ENCODE assay signal across 15 cellular contexts in the genomic region with DNA sequence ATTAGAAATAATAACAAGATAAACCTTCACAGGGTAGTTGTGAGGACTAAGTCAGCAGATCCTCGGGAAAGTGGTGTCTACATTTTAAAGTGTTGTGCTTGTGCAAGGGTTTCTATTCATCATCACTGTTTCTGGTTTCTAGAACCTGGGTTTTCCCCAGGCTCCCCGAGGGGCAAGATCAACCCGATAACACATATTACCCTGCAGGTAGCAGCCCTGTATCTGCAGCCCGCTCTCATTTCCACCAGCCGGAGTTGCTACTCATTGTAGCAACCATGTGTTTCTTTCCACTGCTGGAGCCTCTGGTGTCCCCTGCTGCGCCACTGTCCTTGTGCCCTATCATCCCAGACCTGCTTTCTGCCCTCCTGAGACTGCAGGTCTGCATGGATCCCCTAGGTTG.
DNase-seq lines count a peak whose midpoint lies in the region; ATAC-seq and TF ChIP-seq lines count a peak whose summit lies in the region.
"Had no signal": no experiment of that assay in that cellular context is flagged by ENCODE, and none has a peak within 500 bp of the region (broad histone marks: within the 10 kb centered on the region; RNA-seq: fewer than 3 reads in every experiment).

No MANE protein-coding gene starts in this region.

- H3K4me1 ChIP-seq in neural progenitor cell = no peaks in the 10 kb centered on the region
- H3K4me1 ChIP-seq in effector memory CD4-positive, alpha-beta T cell (ENCODE audit: control insufficient read depth, insufficient read depth, low read length, poor library complexity, severe bottlenecking) = no peaks in the 10 kb centered on the region

- H3K4me3 ChIP-seq in HL-60 (replicated peaks; ENCODE audit: insufficient read depth, low read length) = no peak overlapping the region
- H3K4me3 ChIP-seq in neural progenitor cell = no peak overlapping the region
- no peak overlapping the region for H3K4me3 ChIP-seq in effector memory CD4-positive, alpha-beta T cell (ENCODE audit: insufficient read depth, low read depth, low read length, poor library complexity, severe bottlenecking)
- H3K4me3 ChIP-seq: A549, GM23248 had no signal

- H3K9me3 ChIP-seq in T-helper 17 cell (ENCODE audit: control insufficient read depth, low read length, poor library complexity, severe bottlenecking) = no peaks in the 10 kb centered on the region
- no peaks in the 10 kb centered on the region for H3K9me3 ChIP-seq in neural progenitor cell (ENCODE audit: low read depth)
- no peaks in the 10 kb centered on the region for H3K9me3 ChIP-seq in effector memory CD4-positive, alpha-beta T cell (ENCODE audit: control insufficient read depth, low read length)
- H3K9me3 ChIP-seq: A549 had no signal

- H3K27me3 ChIP-seq in HL-60 (ENCODE audit: insufficient read depth, poor library complexity, severe bottlenecking) (no peaks in the 10 kb centered on the region), neural progenitor cell (no peaks in the 10 kb centered on the region)
- no peaks in the 10 kb centered on the region for H3K27me3 ChIP-seq in effector memory CD4-positive, alpha-beta T cell (replicated peaks; ENCODE audit: control insufficient read depth, insufficient read depth, low read length, poor library complexity, severe bottlenecking)

- no peaks in the 10 kb centered on the region for H3K36me3 ChIP-seq in neural progenitor cell
- H3K36me3 ChIP-seq in effector memory CD4-positive, alpha-beta T cell (ENCODE audit: control insufficient read depth, insufficient read depth, low read length) = peaks cover 31% of the 10 kb centered on the region

- H3K27ac Mint-ChIP-seq in T-helper 17 cell (peak overlapping the region; percentile 6), neural progenitor cell (peak overlapping the region; percentile 54)

- peak overlapping the region; percentile 37 for H3K27ac ChIP-seq in HL-60 (replicated peaks)
- H3K27ac ChIP-seq in neural progenitor cell = no peak overlapping the region
- no peak overlapping the region for H3K27ac ChIP-seq in effector memory CD4-positive, alpha-beta T cell (ENCODE audit: insufficient read depth, low read length, poor library complexity, severe bottlenecking)
- H3K27ac ChIP-seq: A549, GM23248, KMS-11 had no signal

- no peaks in the 10 kb centered on the region for H3F3A ChIP-seq in neural progenitor cell (ENCODE audit: low read depth)

- TF ChIP-seq CTCF in HL-60 (IDR thresholded peaks at IDR 0.05; ENCODE audit: insufficient read depth, low read length) (no peak), neural progenitor cell (IDR thresholded peaks at IDR 0.05) (no peak)

- DNase-seq in HL-60 (ENCODE audit: low read depth in 1 of 2, low spot score in 1 of 2) = no peak
- DNase-seq in T-helper 17 cell = no peak
- no peak for DNase-seq in neural progenitor cell (ENCODE audit: low spot score)
- DNase-seq in effector memory CD4-positive, alpha-beta T cell = no peak
- no peak for DNase-seq in kidney glomerular epithelial cell (lab: John Stamatoyannopoulos, UW)
- DNase-seq in activated T-cell treated with anti-CD3 and anti-CD28 coated beads, Interleukin-2, amount 50 U/mL, for 4 hours = no peak
- DNase-seq: CD8-positive, alpha-beta T cell; COR-L47; DMS153; DMS79 treated with DMSO at 0.1 percent for 48 hours; EL; GM23248 had no signal

- peaks cover 17% of the 10 kb centered on the region for H3K4me1 Mint-ChIP-seq in T-helper 17 cell
- H3K4me1 Mint-ChIP-seq in neural progenitor cell = no peaks in the 10 kb centered on the region
- no peaks in the 10 kb centered on the region for H3K4me1 Mint-ChIP-seq in activated T-cell treated with anti-CD3 and anti-CD28 coated beads, Interleukin-2, amount 50 U/mL, for 4 hours (ENCODE audit: low read depth)

- no peaks in the 10 kb centered on the region for H4K20me1 ChIP-seq in neural progenitor cell (ENCODE audit: low read depth)

- no peak for ATAC-seq in T-helper 17 cell
- ATAC-seq in GM21825 (IDR thresholded peaks at IDR 0.05; ENCODE audit: unreplicated experiment) = no peak
- no peak for ATAC-seq in activated T-cell treated with anti-CD3 and anti-CD28 coated beads, Interleukin-2, amount 50 U/mL, for 4 hours
- ATAC-seq: A549; CD8-positive, alpha-beta T cell had no signal

- H3K9ac ChIP-seq in neural progenitor cell = no peak overlapping the region
- H3K9ac ChIP-seq: GM23248, KMS-11 had no signal

- no peaks in the 10 kb centered on the region for H3K79me2 ChIP-seq in neural progenitor cell (ENCODE audit: low read depth)

- H3K4me3 Mint-ChIP-seq in T-helper 17 cell (no peak overlapping the region), neural progenitor cell (no peak overlapping the region)
- H3K4me3 Mint-ChIP-seq in activated T-cell treated with anti-CD3 and anti-CD28 coated beads, Interleukin-2, amount 50 U/mL, for 4 hours = no peak overlapping the region
- H3K4me3 Mint-ChIP-seq: CD8-positive, alpha-beta T cell had no signal

- H3K9me3 Mint-ChIP-seq in neural progenitor cell = peaks cover 11% of the 10 kb centered on the region
- H3K9me3 Mint-ChIP-seq in activated T-cell treated with anti-CD3 and anti-CD28 coated beads, Interleukin-2, amount 50 U/mL, for 4 hours = no peaks in the 10 kb centered on the region
- H3K9me3 Mint-ChIP-seq: CD8-positive, alpha-beta T cell had no signal

- H3K36me3 Mint-ChIP-seq in T-helper 17 cell (ENCODE audit: low read depth) = peaks cover 14% of the 10 kb centered on the region
- peaks cover 21% of the 10 kb centered on the region for H3K36me3 Mint-ChIP-seq in neural progenitor cell
- H3K36me3 Mint-ChIP-seq in activated T-cell treated with anti-CD3 and anti-CD28 coated beads, Interleukin-2, amount 50 U/mL, for 4 hours (ENCODE audit: insufficient read depth) = peaks cover 61% of the 10 kb centered on the region

- H3K27me3 Mint-ChIP-seq in T-helper 17 cell (no peaks in the 10 kb centered on the region), neural progenitor cell (ENCODE audit: insufficient read depth, low read depth) (peaks cover 2% of the 10 kb centered on the region)
- H3K27me3 Mint-ChIP-seq in activated T-cell treated with anti-CD3 and anti-CD28 coated beads, Interleukin-2, amount 50 U/mL, for 4 hours (ENCODE audit: low read depth) = no peaks in the 10 kb centered on the region

- H2AFZ ChIP-seq in neural progenitor cell (replicated peaks) = no peak overlapping the region
- H2AFZ ChIP-seq: GM23248 had no signal

- no peak overlapping the region for H3K4me2 ChIP-seq in neural progenitor cell
- H3K4me2 ChIP-seq: A549, KMS-11 had no signal
